ENCODE assay signal across 30 cellular contexts in genomic region chr3:69963643-69964042, GRCh38. TPM values are rescaled to one million over a fixed set of nuclear protein-coding genes. Genes with fewer than 3 reads are reported as not detected.
"Had no signal": no experiment of that assay in that cellular context is flagged by ENCODE, and none has a peak within 500 bp of the region (broad histone marks: within the 10 kb centered on the region; RNA-seq: fewer than 3 reads in every experiment).

No MANE protein-coding gene starts in this region.

- H3K27ac ChIP-seq: colonic mucosa, coronary artery, epithelial cell of prostate, esophagus muscularis mucosa, esophagus squamous epithelium, foreskin keratinocyte, gastrocnemius medialis, gastroesophageal sphincter, heart left ventricle had no signal

- H3K4me3 ChIP-seq: colonic mucosa, coronary artery, dorsolateral prefrontal cortex, esophagus muscularis mucosa, esophagus squamous epithelium, gastrocnemius medialis, gastroesophageal sphincter, heart left ventricle had no signal

- DNase-seq: colonic mucosa; cortex of kidney; dermis blood vessel endothelial cell; dorsolateral prefrontal cortex; effector CD4-positive, alpha-beta T cell; effector CD8-positive, alpha-beta T cell; effector memory CD4-positive, alpha-beta T cell; effector memory CD8-positive, alpha-beta T cell; endodermal cell; erythroblast; esophagus squamous epithelium; foreskin fibroblast; foreskin keratinocyte; foreskin melanocyte; gastrocnemius medialis; glutamatergic neuron; head of caudate nucleus; heart left ventricle had no signal

- H3K27me3 ChIP-seq: colonic mucosa, dorsolateral prefrontal cortex, esophagus muscularis mucosa, esophagus squamous epithelium, foreskin keratinocyte, gastrocnemius medialis, gastroesophageal sphincter, heart left ventricle had no signal

- H3K36me3 ChIP-seq: colonic mucosa had no signal

- ATAC-seq: effector memory CD8-positive, alpha-beta T cell; esophagus mucosa; foreskin keratinocyte; gastrocnemius medialis; gastroesophageal sphincter had no signal

- H3K4me1 ChIP-seq: colonic mucosa, esophagus muscularis mucosa, foreskin keratinocyte, gastrocnemius medialis, gastroesophageal sphincter had no signal

- H3K9me3 ChIP-seq: colonic mucosa, esophagus muscularis mucosa, esophagus squamous epithelium, gastrocnemius medialis, gastroesophageal sphincter, heart left ventricle had no signal

RNA-seq across cellular contexts. Expression of gene SAMMSON, which starts 35.9 kb away (rescaled TPM):
- total RNA-seq: colonic mucosa, dermis blood vessel endothelial cell, dermis microvascular lymphatic vessel endothelial cell, endothelial cell of umbilical vein, epithelial cell of proximal tubule, esophagus mucosa, fibroblast of villous mesenchyme, foreskin keratinocyte, frontal cortex, gastrocnemius medialis, glomerular endothelial cell, heart left ventricle had no signal
- polyA plus RNA-seq: endothelial cell of umbilical vein, fibroblast of lung, foreskin keratinocyte, heart left ventricle had no signal
